Comparison of ENCODE assay signal across 9 cellular contexts in genomic region chr6:27312950-27313271, GRCh38. TPM values are rescaled to one million over a fixed set of nuclear protein-coding genes. Genes with fewer than 3 reads are reported as not detected.
DNase-seq lines count a peak whose midpoint lies in the region; ATAC-seq and TF ChIP-seq lines count a peak whose summit lies in the region.
"Had no signal": no experiment of that assay in that cellular context is flagged by ENCODE, and none has a peak within 500 bp of the region (broad histone marks: within the 10 kb centered on the region; RNA-seq: fewer than 3 reads in every experiment).

No MANE protein-coding gene starts in this region.

- peaks cover 4% of the 10 kb centered on the region for H3K36me3 Mint-ChIP-seq in neural crest cell (ENCODE audit: low read depth)

- H3K27me3 ChIP-seq in gastroesophageal sphincter = peaks cover 78% of the 10 kb centered on the region

- H3K4me3 Mint-ChIP-seq in neural crest cell = peak overlapping the region; percentile 84

- H3K27ac Mint-ChIP-seq in neural crest cell (ENCODE audit: unreplicated experiment) = no peak overlapping the region

- TF ChIP-seq EP300 in gastroesophageal sphincter (IDR thresholded peaks at IDR 0.05) = no peak

- peaks cover 0 to 14% (median 6%) of the 10 kb centered on the region in 3 donors for H3K4me1 ChIP-seq in gastroesophageal sphincter

- WGBS in gastroesophageal sphincter (ENCODE audit: low coverage in 1 of 2), 2 donors = 24 to 50% methylated on average over 2 to 6 of the region's 8 CpGs

- H3K9me3 Mint-ChIP-seq in neural crest cell = peaks cover 2% of the 10 kb centered on the region

- ATAC-seq in HG03432 (IDR thresholded peaks at IDR 0.05; ENCODE audit: unreplicated experiment) (peak; percentile 17), GM18868 (IDR thresholded peaks at IDR 0.05; ENCODE audit: unreplicated experiment) (no peak), gastroesophageal sphincter (no peak)

- peak overlapping the region; percentile 78 for H3K4me3 ChIP-seq in GM12865 (ENCODE audit: low read depth, low read length)
- peak overlapping the region; percentile 55 to 58 for H3K4me3 ChIP-seq in cardiac fibroblast (replicated peaks in 1 of 2; ENCODE audit: low read depth in 2 of 2, low read length in 2 of 2)
- H3K4me3 ChIP-seq in gastroesophageal sphincter = peak overlapping the region in 1 of 2 donors; percentile 51

- no peaks in the 10 kb centered on the region for H3K9me3 ChIP-seq in gastroesophageal sphincter
- H3K9me3 ChIP-seq: ascending aorta had no signal

- H3K27ac ChIP-seq in gastroesophageal sphincter = no peak overlapping the region
- H3K27ac ChIP-seq: ascending aorta had no signal

- peaks cover 10% of the 10 kb centered on the region for H3K4me1 Mint-ChIP-seq in neural crest cell

- TF ChIP-seq POLR2A in gastroesophageal sphincter (IDR thresholded peaks at IDR 0.05) = no peak

- H3K27me3 Mint-ChIP-seq in neural crest cell (ENCODE audit: low read depth) = peaks cover 82% of the 10 kb centered on the region

- TF ChIP-seq CTCF in GM12865 (IDR thresholded peaks at IDR 0.05; ENCODE audit: insufficient read depth, low read depth, low read length, missing control alignments) (no peak), cardiac fibroblast (IDR thresholded peaks at IDR 0.05; ENCODE audit: low read depth, low read length) (no peak), neural crest cell (conservative IDR thresholded peaks at IDR 0.05) (peak; percentile 31), gastroesophageal sphincter (IDR thresholded peaks at IDR 0.05) (no peak)

- DNase-seq in GM12865 (ENCODE audit: low read depth) = no peak
- no peak for DNase-seq in cardiac fibroblast (ENCODE audit: low read depth in 2 of 2)
- no peak for DNase-seq in neural crest cell (ENCODE audit: low read depth, low spot score)
- no peak for DNase-seq in mesenteric fat pad (ENCODE audit: low spot score)
- DNase-seq in ecto neural progenitor cell (ENCODE audit: low spot score) = no peak

- no peaks in the 10 kb centered on the region for H3K36me3 ChIP-seq in gastroesophageal sphincter
- H3K36me3 ChIP-seq: ascending aorta had no signal

RNA-seq across cellular contexts. Expression of gene POM121L2, which starts 0.8 kb away (rescaled TPM):
- not detected in 2 replicates for total RNA-seq in neural crest cell
- not detected for total RNA-seq in mesenteric fat pad
- total RNA-seq in gastroesophageal sphincter = not detected
- total RNA-seq: ascending aorta had no signal
